9 cellular contexts compared by ENCODE assay signal in genomic region chr15:53962646-53963561, GRCh38. TPM values are rescaled to one million over a fixed set of nuclear protein-coding genes. Genes with fewer than 3 reads are reported as not detected.
A peak's percentile ranks its signal among the peaks of the same experiment; 100 is the strongest.
DNase-seq lines count a peak whose midpoint lies in the region; ATAC-seq and TF ChIP-seq lines count a peak whose summit lies in the region.
"Had no signal": no experiment of that assay in that cellular context is flagged by ENCODE, and none has a peak within 500 bp of the region (broad histone marks: within the 10 kb centered on the region; RNA-seq: fewer than 3 reads in every experiment).

No MANE protein-coding gene starts in this region.

- H3K9me3 ChIP-seq in Caco-2 (no peaks in the 10 kb centered on the region), HCT116 (ENCODE audit: control insufficient read depth in 1 of 2, insufficient read depth in 1 of 2, low read depth in 1 of 2, low read length in 2 of 2) (peaks cover 0 to 8% of the 10 kb centered on the region in 2 experiments; a peak in 1 of 4 replicates), heart right ventricle (no peaks in the 10 kb centered on the region)

- no peaks in the 10 kb centered on the region for H3K27me3 Mint-ChIP-seq in Caco-2 (ENCODE audit: insufficient read depth, unreplicated experiment)
- no peaks in the 10 kb centered on the region for H3K27me3 Mint-ChIP-seq in activated T-helper 1 cell treated with anti-CD3 and anti-CD28 coated beads, Interleukin-12 subunit alpha, Interleukin-12 subunit beta, Interleukin-2, Interleukin-4 antibody, amounts not matched to agents 30 ng/mL and 10 ng/mL and 1 ng/mL, durations not matched to agents 14 hours and 24 hours and 36 hours (ENCODE audit: insufficient read depth)
- H3K27me3 Mint-ChIP-seq: central memory CD8-positive, alpha-beta T cell had no signal

- RAD21 ChIA-PET in HCT116 (lab: Charles Lee; ENCODE audit: low non-redundant PET in 1 of 2, low total read pairs in 2 of 2, uncharacterized antibody in 2 of 2, unreplicated experiment in 2 of 2): no interaction called here

- H3K36me3 Mint-ChIP-seq in Caco-2 (ENCODE audit: insufficient read depth, unreplicated experiment): no peaks in the 10 kb centered on the region
- H3K36me3 Mint-ChIP-seq in activated T-helper 1 cell treated with anti-CD3 and anti-CD28 coated beads, Interleukin-12 subunit alpha, Interleukin-12 subunit beta, Interleukin-2, Interleukin-4 antibody, amounts not matched to agents 30 ng/mL and 10 ng/mL and 1 ng/mL, durations not matched to agents 14 hours and 24 hours and 36 hours (ENCODE audit: low read depth): no peaks in the 10 kb centered on the region

- H3K79me2 ChIP-seq in HCT116 (ENCODE audit: insufficient read depth, low read length): no peaks in the 10 kb centered on the region

- CTCF ChIA-PET in Caco-2 (lab: Charles Lee) (interaction anchor here (1.3 kb wide), 2 partner anchors 37 to 151 kb away, joined by 5 to 10 read pairs; no protein-coding TSS in a partner anchor), HCT116 (lab: Charles Lee) (interaction anchor here (1.3 kb wide), 1 partner anchor 1205 kb away, joined by 4 read pairs; no protein-coding TSS in a partner anchor)

- TF ChIP-seq RAD21 in HCT116 (IDR thresholded peaks at IDR 0.05; ENCODE audit: low read depth): peak; percentile 19; the same call in 1 of the 2 replicates

- BruUV-seq in Caco-2 (replicated peaks; lab: Mats Ljungman, UMichigan) (no TSS peak), HCT116 (replicated peaks; lab: Mats Ljungman, UMichigan) (no TSS peak)

- H2AFZ ChIP-seq in HCT116 (ENCODE audit: low read depth, low read length, poor library complexity, severe bottlenecking): no peak overlapping the region

- intact Hi-C loops in Caco-2 (cut with micrococcal nuclease; ENCODE audit: unreplicated experiment): loop anchor here (1.0 to 5.0 kb wide), 3 partner anchors 152 to 1144 kb away; no protein-coding TSS in a partner anchor
- intact Hi-C loops in HCT116 (cut with micrococcal nuclease): loop anchor here (5.0 kb wide), 2 partner anchors 1144 to 1204 kb away; no protein-coding TSS in a partner anchor
- intact Hi-C loops in heart right ventricle (cut with DNase I): loop anchor here in 2 of 10 donors (5.0 to 10.0 kb wide), 2 partner anchors 1144 to 1202 kb away; no protein-coding TSS in a partner anchor
- intact Hi-C loops in activated T-helper 1 cell treated with anti-CD3 and anti-CD28 coated beads, Interleukin-12 subunit alpha, Interleukin-12 subunit beta, Interleukin-2, Interleukin-4 antibody, amounts not matched to agents 30 ng/mL and 10 ng/mL and 1 ng/mL, durations not matched to agents 14 hours and 24 hours and 36 hours (cut with micrococcal nuclease): no loop called here

- H3K36me3 ChIP-seq in Caco-2 (ENCODE audit: control insufficient read depth, insufficient read depth, low read length) (no peaks in the 10 kb centered on the region), HCT116 (ENCODE audit: control insufficient read depth in 1 of 2, insufficient read depth in 2 of 2, low read length in 2 of 2) (no peaks in the 10 kb centered on the region), heart right ventricle (no peaks in the 10 kb centered on the region)

- DNase-seq in Caco-2 (peak; percentile 45 to 47), HCT116 (ENCODE audit: low read depth, low spot score) (no peak), SW480 (ENCODE audit: low spot score) (peak; percentile 20), heart right ventricle (peak; percentile 4 to 7), OCI-M2 (lab: John Stamatoyannopoulos, UW; ENCODE audit: unreplicated experiment) (no peak)
- DNase-seq in stimulated activated CD4-positive, alpha-beta T cell treated with anti-CD3 and anti-CD28 coated beads, Interleukin-4, amount 100 ng/mL, for 24 hours: peak; percentile 14
- DNase-seq in activated T-helper 1 cell treated with anti-CD3 and anti-CD28 coated beads, Interleukin-12 subunit alpha, Interleukin-12 subunit beta, Interleukin-2, Interleukin-4 antibody, amounts not matched to agents 30 ng/mL and 10 ng/mL and 1 ng/mL, durations not matched to agents 14 hours and 24 hours and 36 hours (ENCODE audit: low spot score): no peak

- H3K4me3 ChIP-seq in Caco-2 (ENCODE audit: low read depth, low read length) (no peak overlapping the region), HCT116 (replicated peaks in 1 of 2; ENCODE audit: low read depth in 1 of 2, low read length in 2 of 2) (no peak overlapping the region), heart right ventricle (no peak overlapping the region)

- no peak for TF ChIP-seq POLR2A in HCT116 (IDR thresholded peaks at IDR 0.05; ENCODE audit: borderline replicate concordance, extremely low read depth, insufficient read depth, insufficient read length)

- H3K4me2 ChIP-seq in HCT116 (ENCODE audit: low read length): no peak overlapping the region

- no peaks in the 10 kb centered on the region for H3K27me3 ChIP-seq in Caco-2 (replicated peaks; ENCODE audit: control insufficient read depth, insufficient read depth, low read length)
- no peaks in the 10 kb centered on the region for H3K27me3 ChIP-seq in HCT116 (ENCODE audit: insufficient read depth, low read length)
- peaks cover 0 to 10% (median 0%) of the 10 kb centered on the region in 7 donors for H3K27me3 ChIP-seq in heart right ventricle

- 21 to 27% methylated on average over 4 of the region's 4 CpGs for WGBS in heart right ventricle, 2 donors

- no peak overlapping the region for H3K4me3 Mint-ChIP-seq in Caco-2 (ENCODE audit: unreplicated experiment)
- no peak overlapping the region for H3K4me3 Mint-ChIP-seq in activated T-helper 1 cell treated with anti-CD3 and anti-CD28 coated beads, Interleukin-12 subunit alpha, Interleukin-12 subunit beta, Interleukin-2, Interleukin-4 antibody, amounts not matched to agents 30 ng/mL and 10 ng/mL and 1 ng/mL, durations not matched to agents 14 hours and 24 hours and 36 hours
- H3K4me3 Mint-ChIP-seq: central memory CD8-positive, alpha-beta T cell had no signal

- no peaks in the 10 kb centered on the region for H3K9me2 ChIP-seq in HCT116 (ENCODE audit: insufficient read depth)

- POLR2A ChIA-PET in Caco-2 (lab: Charles Lee) (no interaction called here), HCT116 (lab: Charles Lee) (no interaction called here)

- ATAC-seq in HCT116 (no peak), heart right ventricle (peak in 1 of 8 donors; percentile 42), GM21360 (IDR thresholded peaks at IDR 0.05; ENCODE audit: unreplicated experiment) (no peak)

- H3K9ac ChIP-seq in HCT116 (ENCODE audit: low read length): no peak overlapping the region

- no peak overlapping the region for H3K27ac Mint-ChIP-seq in Caco-2 (ENCODE audit: unreplicated experiment)
- no peak overlapping the region for H3K27ac Mint-ChIP-seq in activated T-helper 1 cell treated with anti-CD3 and anti-CD28 coated beads, Interleukin-12 subunit alpha, Interleukin-12 subunit beta, Interleukin-2, Interleukin-4 antibody, amounts not matched to agents 30 ng/mL and 10 ng/mL and 1 ng/mL, durations not matched to agents 14 hours and 24 hours and 36 hours

- no peaks in the 10 kb centered on the region for H3K9me3 Mint-ChIP-seq in Caco-2 (ENCODE audit: unreplicated experiment)
- no peaks in the 10 kb centered on the region for H3K9me3 Mint-ChIP-seq in activated T-helper 1 cell treated with anti-CD3 and anti-CD28 coated beads, Interleukin-12 subunit alpha, Interleukin-12 subunit beta, Interleukin-2, Interleukin-4 antibody, amounts not matched to agents 30 ng/mL and 10 ng/mL and 1 ng/mL, durations not matched to agents 14 hours and 24 hours and 36 hours
- H3K9me3 Mint-ChIP-seq: central memory CD8-positive, alpha-beta T cell had no signal

- no peaks in the 10 kb centered on the region for H3K4me1 Mint-ChIP-seq in Caco-2 (ENCODE audit: low read depth, unreplicated experiment)
- no peaks in the 10 kb centered on the region for H3K4me1 Mint-ChIP-seq in activated T-helper 1 cell treated with anti-CD3 and anti-CD28 coated beads, Interleukin-12 subunit alpha, Interleukin-12 subunit beta, Interleukin-2, Interleukin-4 antibody, amounts not matched to agents 30 ng/mL and 10 ng/mL and 1 ng/mL, durations not matched to agents 14 hours and 24 hours and 36 hours (ENCODE audit: low read depth)
- H3K4me1 Mint-ChIP-seq: central memory CD8-positive, alpha-beta T cell had no signal

- TF ChIP-seq CTCF in Caco-2 (IDR thresholded peaks at IDR 0.05; ENCODE audit: insufficient read depth in 1 of 2, low read depth in 1 of 2, low read length in 1 of 2, severe bottlenecking in 1 of 2, unreplicated experiment in 1 of 2) (peak; percentile 63 to 64), HCT116 (IDR thresholded peaks at IDR 0.05 in 2 of 3, conservative IDR thresholded peaks at IDR 0.05 in 1 of 3; ENCODE audit: borderline replicate concordance in 1 of 3, insufficient read depth in 1 of 3, low read depth in 2 of 3, low read length in 2 of 3) (peak in 2 of 3 experiments; percentile 18 to 42; a peak in 3 of 6 replicates), heart right ventricle (IDR thresholded peaks at IDR 0.05) (peak in 7 of 9 donors; percentile 31 to 55 (median 43))

- H3K4me1 ChIP-seq in Caco-2 (0 out of 2 replicates have a peak, but pooled peaks cover 6% of the 10 kb centered on the region), HCT116 (ENCODE audit: control insufficient read depth in 1 of 2, insufficient read depth in 2 of 2, low read length in 2 of 2) (no peaks in the 10 kb centered on the region), heart right ventricle (no peaks in the 10 kb centered on the region)

- no peaks in the 10 kb centered on the region for H4K20me1 ChIP-seq in HCT116 (ENCODE audit: insufficient read depth)

- no peak overlapping the region for H3K27ac ChIP-seq in HCT116 (ENCODE audit: low read depth, low read length)
- H3K27ac ChIP-seq in heart right ventricle: no peak overlapping the region

TF ChIP-seq in HCT116, 20 proteins besides CTCF, POLR2A, EP300 and RAD21 (continues in another document):
- no peak for TF ChIP-seq SRF (IDR thresholded peaks at IDR 0.05; ENCODE audit: low read depth)
- TF ChIP-seq MAX (IDR thresholded peaks at IDR 0.05): no peak
- no peak for TF ChIP-seq CBX3 (IDR thresholded peaks at IDR 0.05; ENCODE audit: low read depth)
- TF ChIP-seq EGR1 (IDR thresholded peaks at IDR 0.05; ENCODE audit: low read depth): no peak

RNA-seq across cellular contexts. Expression of gene UNC13C, which starts 15.3 kb away (rescaled TPM):
- total RNA-seq in Caco-2 (2022) (2.9 and 3.2 TPM in 2 replicates), HCT116 (2021; ENCODE audit: unreplicated experiment) (not detected), heart right ventricle (under 1 TPM in 7 of 10 donors, not detected in 3; 0.04 to 0.85 (median 0.19) TPM)
- not detected in 2 replicates for polyA plus RNA-seq in HCT116 (2012)
- polyA plus RNA-seq in heart right ventricle: not detected
- total RNA-seq in activated T-helper 1 cell treated with anti-CD3 and anti-CD28 coated beads, Interleukin-12 subunit alpha, Interleukin-12 subunit beta, Interleukin-2, Interleukin-4 antibody, amounts not matched to agents 30 ng/mL and 10 ng/mL and 1 ng/mL, durations not matched to agents 14 hours and 24 hours and 36 hours: not detected in 2 replicates

Comparison
In these comparisons a context has a peak if more than half of its experiments do, and no peak if none do; other contexts are left out.
1. DNase-seq: peak in Caco-2 (2 of 2), SW480 (single experiment), heart right ventricle (2 of 2) and stimulated activated CD4-positive, alpha-beta T cell treated with anti-CD3 and anti-CD28 coated beads, Interleukin-4, amount 100 ng/mL, for 24 hours (single experiment); none in HCT116 (single experiment), OCI-M2 (single experiment) and activated T-helper 1 cell treated with anti-CD3 and anti-CD28 coated beads, Interleukin-12 subunit alpha, Interleukin-12 subunit beta, Interleukin-2, Interleukin-4 antibody, amounts not matched to agents 30 ng/mL and 10 ng/mL and 1 ng/mL, durations not matched to agents 14 hours and 24 hours and 36 hours (single experiment).
2. Peak in every context shown above with its lines, with median percentiles within 50 percentile points of each other: CTCF ChIP-seq.